ENCODE assay signal across 19 cellular contexts in the genomic region with DNA sequence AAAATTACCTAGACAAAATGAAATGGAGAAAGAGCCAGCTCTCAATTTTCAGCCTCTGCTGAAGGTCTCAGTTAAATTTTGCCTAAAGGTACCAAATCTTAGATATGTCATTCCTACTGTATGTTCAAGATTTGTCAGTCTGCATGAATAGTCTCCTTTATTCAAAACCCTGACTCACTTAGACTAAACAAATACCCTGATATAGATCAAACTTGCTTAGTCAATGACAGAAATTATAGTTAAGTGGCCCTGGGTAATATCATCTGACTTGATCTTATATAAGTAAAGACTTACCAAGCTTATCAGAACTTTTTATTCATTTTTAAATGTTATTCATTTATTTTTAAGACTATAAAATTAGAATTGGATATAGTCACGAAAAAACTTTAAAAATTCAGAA. TPM values are rescaled to one million over a fixed set of nuclear protein-coding genes. Genes with fewer than 3 reads are reported as not detected.
A peak's percentile ranks its signal among the peaks of the same experiment; 100 is the strongest.
DNase-seq lines count a peak whose midpoint lies in the region; ATAC-seq, FAIRE-seq and TF ChIP-seq lines count a peak whose summit lies in the region.
"Had no signal": no experiment of that assay in that cellular context is flagged by ENCODE, and none has a peak within 500 bp of the region (broad histone marks: within the 10 kb centered on the region; RNA-seq: fewer than 3 reads in every experiment).

No MANE protein-coding gene starts in this region.

- no peak for DNase-seq in H54 (ENCODE audit: insufficient read length, low spot score)
- DNase-seq in NCI-H69 (lab: John Stamatoyannopoulos, UW): peak; percentile 38
- peak; percentile 74 for DNase-seq in mammary epithelial cell
- no peak for DNase-seq in nucleus accumbens (lab: John Stamatoyannopoulos, UW)
- no peak for DNase-seq in activated T-cell treated with anti-CD3 and anti-CD28 coated beads, Interleukin-2, amount 50 U/mL, for 48 hours
- DNase-seq: BE2C; Calu3; CD4-positive, alpha-beta T cell; DMS79; GM23248; MM.1S; NCI-H1092 treated with DMSO at 0.1 percent for 48 hours; T-cell had no signal

- BruUV-seq in mammary epithelial cell (replicated peaks; lab: Mats Ljungman, UMichigan): no TSS peak

- H3K4me3 ChIP-seq in mammary epithelial cell (replicated peaks in 1 of 3; ENCODE audit: insufficient read depth in 1 of 3, low read depth in 2 of 3, low read length in 3 of 3) (no peak overlapping the region), neutrophil (ENCODE audit: low read depth in 1 of 2, low read length in 1 of 2) (no peak overlapping the region)
- H3K4me3 ChIP-seq: GM23248, SJSA1 had no signal

- TF ChIP-seq POLR2A in H54 (IDR thresholded peaks at IDR 0.05; ENCODE audit: low read depth, low read length): no peak

- H4K20me1 ChIP-seq in mammary epithelial cell (ENCODE audit: insufficient read depth, low read length): no peaks in the 10 kb centered on the region

- H2AFZ ChIP-seq in mammary epithelial cell (ENCODE audit: low read depth, low read length): no peak overlapping the region
- H2AFZ ChIP-seq: GM23248 had no signal

- 95% methylated on average over 1 of the region's 1 CpG for WGBS in mammary epithelial cell (ENCODE audit: low coverage, missing lambda C conversion rate)

- CTCF ChIA-PET in mammary epithelial cell (lab: Charles Lee; ENCODE audit: low non-redundant PET): no interaction called here

- TF ChIP-seq CTCF in mammary epithelial cell (conservative IDR thresholded peaks at IDR 0.05 in 1 of 2, IDR thresholded peaks at IDR 0.05 in 1 of 2; ENCODE audit: extremely low read depth in 1 of 2, insufficient read depth in 1 of 2, low read depth in 1 of 2, low read length in 2 of 2): no peak
- no peak for TF ChIP-seq CTCF in neutrophil (IDR thresholded peaks at IDR 0.05)

- FAIRE-seq in H54 (lab: Jason Lieb, UNC): peak; percentile 99

- H3K79me2 ChIP-seq in mammary epithelial cell (ENCODE audit: insufficient read depth, low read length): peaks cover 9% of the 10 kb centered on the region

- in situ Hi-C loops in mammary epithelial cell (cut with MboI; ENCODE audit: low sequenced_read_pairs in 2 of 2): no loop called here

- H3K27me3 ChIP-seq in mammary epithelial cell (ENCODE audit: insufficient read depth, low read length) (no peaks in the 10 kb centered on the region), neutrophil (no peaks in the 10 kb centered on the region)
- H3K27me3 ChIP-seq: BE2C, SJSA1 had no signal

- H3K9ac ChIP-seq in mammary epithelial cell (ENCODE audit: insufficient read depth, low read length): no peak overlapping the region
- H3K9ac ChIP-seq: GM23248, KMS-11 had no signal

- H3K36me3 ChIP-seq in mammary epithelial cell (ENCODE audit: insufficient read depth, low read length) (no peaks in the 10 kb centered on the region), neutrophil (peaks cover 68% of the 10 kb centered on the region)
- H3K36me3 ChIP-seq: BE2C, SJSA1 had no signal

- dilution Hi-C loops in mammary epithelial cell (cut with HindIII; ENCODE audit: low sequenced_read_pairs): no loop called here

- H3K4me2 ChIP-seq in mammary epithelial cell (ENCODE audit: insufficient read depth, low read depth, low read length): no peak overlapping the region
- H3K4me2 ChIP-seq: KMS-11 had no signal

- intact Hi-C loops in mammary epithelial cell (cut with micrococcal nuclease): no loop called here

- H3K27ac ChIP-seq in mammary epithelial cell (ENCODE audit: insufficient read depth, low read depth, low read length) (no peak overlapping the region), neutrophil (peak overlapping the region; percentile 93)
- H3K27ac ChIP-seq: GM23248, KMS-11, RWPE1, SJSA1 had no signal

- no peaks in the 10 kb centered on the region for H3K9me3 ChIP-seq in mammary epithelial cell (replicated peaks; ENCODE audit: insufficient read depth, low read length)
- no peaks in the 10 kb centered on the region for H3K9me3 ChIP-seq in neutrophil
- H3K9me3 ChIP-seq: BE2C, SJSA1 had no signal

- no peak for ATAC-seq in HG03135 (IDR thresholded peaks at IDR 0.05; ENCODE audit: unreplicated experiment)
- ATAC-seq: HCT116, T-cell had no signal

- H3K4me1 ChIP-seq in mammary epithelial cell (ENCODE audit: insufficient read depth, low read length): no peaks in the 10 kb centered on the region
- H3K4me1 ChIP-seq in neutrophil (ENCODE audit: control insufficient read depth in 1 of 2, insufficient read depth in 1 of 2, low read depth in 1 of 2, low read length in 1 of 2): peaks cover 53 to 97% of the 10 kb centered on the region in 2 experiments
- H3K4me1 ChIP-seq: SJSA1 had no signal

RNA-seq across cellular contexts. Expression of a gene that starts 12.2 kb away (rescaled TPM):
- total RNA-seq in mammary epithelial cell: 10 to 100 TPM; 10.9 to 31.5 TPM
- polyA plus RNA-seq in mammary epithelial cell: 4.8 TPM
- 9.0 TPM for polyA minus RNA-seq in mammary epithelial cell

Comparison
In these comparisons a context has a peak if more than half of its experiments do, and no peak if none do; other contexts are left out.
1. DNase-seq: peak in NCI-H69 (single experiment) and mammary epithelial cell (single experiment); none in H54 (single experiment), nucleus accumbens (0 of 56) and activated T-cell treated with anti-CD3 and anti-CD28 coated beads, Interleukin-2, amount 50 U/mL, for 48 hours (0 of 2).